1 cellular context compared by ENCODE assay signal in the genomic region with DNA sequence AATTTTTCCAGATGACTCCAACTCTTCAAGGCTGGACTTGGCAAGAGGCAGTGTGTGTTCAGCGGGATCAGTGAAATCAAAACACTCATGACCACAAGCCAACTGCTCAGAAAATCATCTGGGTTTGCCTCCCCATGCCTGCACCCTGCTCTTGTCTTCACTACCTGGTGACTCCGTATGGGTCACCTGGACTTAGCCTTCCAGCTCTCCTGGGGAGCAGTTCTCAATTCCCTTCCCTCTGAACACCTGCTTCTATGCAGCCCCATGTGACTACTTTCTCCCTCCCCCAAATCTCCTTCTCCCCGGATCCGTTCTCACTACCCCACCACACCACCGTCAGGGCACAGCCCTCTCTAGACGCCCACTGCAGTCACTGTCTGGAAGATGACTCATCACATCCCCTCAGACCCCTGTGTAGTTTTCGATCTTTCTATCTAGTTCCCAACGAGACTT.
TF ChIP-seq lines count a peak whose summit lies in the region.

No MANE protein-coding gene starts in this region.

TF ChIP-seq in GM12878, 131 proteins besides CTCF, POLR2A, EP300 and RAD21 (continued from another document):
- TF ChIP-seq, protein P1, sequence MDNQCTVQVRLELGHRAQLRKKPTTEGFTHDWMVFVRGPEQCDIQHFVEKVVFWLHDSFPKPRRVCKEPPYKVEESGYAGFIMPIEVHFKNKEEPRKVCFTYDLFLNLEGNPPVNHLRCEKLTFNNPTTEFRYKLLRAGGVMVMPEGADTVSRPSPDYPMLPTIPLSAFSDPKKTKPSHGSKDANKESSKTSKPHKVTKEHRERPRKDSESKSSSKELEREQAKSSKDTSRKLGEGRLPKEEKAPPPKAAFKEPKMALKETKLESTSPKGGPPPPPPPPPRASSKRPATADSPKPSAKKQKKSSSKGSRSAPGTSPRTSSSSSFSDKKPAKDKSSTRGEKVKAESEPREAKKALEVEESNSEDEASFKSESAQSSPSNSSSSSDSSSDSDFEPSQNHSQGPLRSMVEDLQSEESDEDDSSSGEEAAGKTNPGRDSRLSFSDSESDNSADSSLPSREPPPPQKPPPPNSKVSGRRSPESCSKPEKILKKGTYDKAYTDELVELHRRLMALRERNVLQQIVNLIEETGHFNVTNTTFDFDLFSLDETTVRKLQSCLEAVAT (IDR thresholded peaks at IDR 0.05): peak; percentile 55; the same call in 1 of the 2 replicates
- TF ChIP-seq, protein P2, sequence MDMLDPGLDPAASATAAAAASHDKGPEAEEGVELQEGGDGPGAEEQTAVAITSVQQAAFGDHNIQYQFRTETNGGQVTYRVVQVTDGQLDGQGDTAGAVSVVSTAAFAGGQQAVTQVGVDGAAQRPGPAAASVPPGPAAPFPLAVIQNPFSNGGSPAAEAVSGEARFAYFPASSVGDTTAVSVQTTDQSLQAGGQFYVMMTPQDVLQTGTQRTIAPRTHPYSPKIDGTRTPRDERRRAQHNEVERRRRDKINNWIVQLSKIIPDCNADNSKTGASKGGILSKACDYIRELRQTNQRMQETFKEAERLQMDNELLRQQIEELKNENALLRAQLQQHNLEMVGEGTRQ (IDR thresholded peaks at IDR 0.05; ENCODE audit: borderline replicate concordance, low read depth, low read length): no peak; the same call in 1 of the 2 replicates
- TF ChIP-seq MTA3 (IDR thresholded peaks at IDR 0.05; ENCODE audit: borderline replicate concordance, low read length): 0 out of 2 replicates have a peak, but pooled peaks have one; percentile 40
- TF ChIP-seq NBN (IDR thresholded peaks at IDR 0.05): peak; percentile 65; the same call in 1 of the 2 replicates
- TF ChIP-seq KAT2A (conservative IDR thresholded peaks at IDR 0.05; ENCODE audit: control insufficient read depth, low read depth, low read length): no peak
- 0 out of 2 replicates have a peak, but pooled peaks have one; percentile 43 for TF ChIP-seq IKZF1 (conservative IDR thresholded peaks at IDR 0.05)
- TF ChIP-seq HDGF (IDR thresholded peaks at IDR 0.05): peak; percentile 69
- TF ChIP-seq PAX5 (IDR thresholded peaks at IDR 0.05; ENCODE audit: borderline replicate concordance, low read depth, low read length): peak; percentile 43; the same call in 1 of the 2 replicates
- TF ChIP-seq STAT1 (conservative IDR thresholded peaks at IDR 0.05): no peak
- TF ChIP-seq BHLHE40 (IDR thresholded peaks at IDR 0.05; ENCODE audit: borderline replicate concordance in 1 of 2, low read depth in 2 of 2, low read length in 1 of 2): 0 out of 4 replicates have a peak, but pooled peaks of 1 of the 2 experiments have one; percentile 8
- TF ChIP-seq ZNF207 (IDR thresholded peaks at IDR 0.05; ENCODE audit: borderline replicate concordance): no peak
- peak in 1 of 2 experiments; percentile 55; a peak in 1 of 3 replicates for TF ChIP-seq EGR1 (IDR thresholded peaks at IDR 0.05; ENCODE audit: borderline replicate concordance in 1 of 2, low read depth in 2 of 2, low read length in 2 of 2)
- peak in 1 of 2 experiments; percentile 45; a peak in 1 of 4 replicates for TF ChIP-seq ETV6 (conservative IDR thresholded peaks at IDR 0.05 in 1 of 2, IDR thresholded peaks at IDR 0.05 in 1 of 2; ENCODE audit: borderline replicate concordance in 1 of 2, low read depth in 1 of 2)
- TF ChIP-seq SRF (IDR thresholded peaks at IDR 0.05; ENCODE audit: low read depth in 2 of 2, low read length in 2 of 2): no peak
- TF ChIP-seq, protein P3, sequence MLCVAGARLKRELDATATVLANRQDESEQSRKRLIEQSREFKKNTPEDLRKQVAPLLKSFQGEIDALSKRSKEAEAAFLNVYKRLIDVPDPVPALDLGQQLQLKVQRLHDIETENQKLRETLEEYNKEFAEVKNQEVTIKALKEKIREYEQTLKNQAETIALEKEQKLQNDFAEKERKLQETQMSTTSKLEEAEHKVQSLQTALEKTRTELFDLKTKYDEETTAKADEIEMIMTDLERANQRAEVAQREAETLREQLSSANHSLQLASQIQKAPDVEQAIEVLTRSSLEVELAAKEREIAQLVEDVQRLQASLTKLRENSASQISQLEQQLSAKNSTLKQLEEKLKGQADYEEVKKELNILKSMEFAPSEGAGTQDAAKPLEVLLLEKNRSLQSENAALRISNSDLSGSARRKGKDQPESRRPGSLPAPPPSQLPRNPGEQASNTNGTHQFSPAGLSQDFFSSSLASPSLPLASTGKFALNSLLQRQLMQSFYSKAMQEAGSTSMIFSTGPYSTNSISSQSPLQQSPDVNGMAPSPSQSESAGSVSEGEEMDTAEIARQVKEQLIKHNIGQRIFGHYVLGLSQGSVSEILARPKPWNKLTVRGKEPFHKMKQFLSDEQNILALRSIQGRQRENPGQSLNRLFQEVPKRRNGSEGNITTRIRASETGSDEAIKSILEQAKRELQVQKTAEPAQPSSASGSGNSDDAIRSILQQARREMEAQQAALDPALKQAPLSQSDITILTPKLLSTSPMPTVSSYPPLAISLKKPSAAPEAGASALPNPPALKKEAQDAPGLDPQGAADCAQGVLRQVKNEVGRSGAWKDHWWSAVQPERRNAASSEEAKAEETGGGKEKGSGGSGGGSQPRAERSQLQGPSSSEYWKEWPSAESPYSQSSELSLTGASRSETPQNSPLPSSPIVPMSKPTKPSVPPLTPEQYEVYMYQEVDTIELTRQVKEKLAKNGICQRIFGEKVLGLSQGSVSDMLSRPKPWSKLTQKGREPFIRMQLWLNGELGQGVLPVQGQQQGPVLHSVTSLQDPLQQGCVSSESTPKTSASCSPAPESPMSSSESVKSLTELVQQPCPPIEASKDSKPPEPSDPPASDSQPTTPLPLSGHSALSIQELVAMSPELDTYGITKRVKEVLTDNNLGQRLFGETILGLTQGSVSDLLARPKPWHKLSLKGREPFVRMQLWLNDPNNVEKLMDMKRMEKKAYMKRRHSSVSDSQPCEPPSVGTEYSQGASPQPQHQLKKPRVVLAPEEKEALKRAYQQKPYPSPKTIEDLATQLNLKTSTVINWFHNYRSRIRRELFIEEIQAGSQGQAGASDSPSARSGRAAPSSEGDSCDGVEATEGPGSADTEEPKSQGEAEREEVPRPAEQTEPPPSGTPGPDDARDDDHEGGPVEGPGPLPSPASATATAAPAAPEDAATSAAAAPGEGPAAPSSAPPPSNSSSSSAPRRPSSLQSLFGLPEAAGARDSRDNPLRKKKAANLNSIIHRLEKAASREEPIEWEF (IDR thresholded peaks at IDR 0.05; ENCODE audit: insufficient replicate concordance, low read depth, low read length): no peak
- TF ChIP-seq, protein P4, sequence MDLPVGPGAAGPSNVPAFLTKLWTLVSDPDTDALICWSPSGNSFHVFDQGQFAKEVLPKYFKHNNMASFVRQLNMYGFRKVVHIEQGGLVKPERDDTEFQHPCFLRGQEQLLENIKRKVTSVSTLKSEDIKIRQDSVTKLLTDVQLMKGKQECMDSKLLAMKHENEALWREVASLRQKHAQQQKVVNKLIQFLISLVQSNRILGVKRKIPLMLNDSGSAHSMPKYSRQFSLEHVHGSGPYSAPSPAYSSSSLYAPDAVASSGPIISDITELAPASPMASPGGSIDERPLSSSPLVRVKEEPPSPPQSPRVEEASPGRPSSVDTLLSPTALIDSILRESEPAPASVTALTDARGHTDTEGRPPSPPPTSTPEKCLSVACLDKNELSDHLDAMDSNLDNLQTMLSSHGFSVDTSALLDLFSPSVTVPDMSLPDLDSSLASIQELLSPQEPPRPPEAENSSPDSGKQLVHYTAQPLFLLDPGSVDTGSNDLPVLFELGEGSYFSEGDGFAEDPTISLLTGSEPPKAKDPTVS (IDR thresholded peaks at IDR 0.05; ENCODE audit: low read depth, low read length): no peak
- TF ChIP-seq YY1 (IDR thresholded peaks at IDR 0.05; ENCODE audit: low read depth, low read length): no peak
- TF ChIP-seq STAT3 (IDR thresholded peaks at IDR 0.05; ENCODE audit: low read depth, low read length): no peak
- peak; percentile 31 to 76; a peak in 3 of 4 replicates for TF ChIP-seq IKZF2 (IDR thresholded peaks at IDR 0.05)
- TF ChIP-seq CBX3 (IDR thresholded peaks at IDR 0.05; ENCODE audit: borderline replicate concordance, low read depth): no peak
- 0 out of 2 replicates have a peak, but pooled peaks have one; percentile 14 for TF ChIP-seq CREB1 (IDR thresholded peaks at IDR 0.05; ENCODE audit: low read depth)
- TF ChIP-seq, protein P5, sequence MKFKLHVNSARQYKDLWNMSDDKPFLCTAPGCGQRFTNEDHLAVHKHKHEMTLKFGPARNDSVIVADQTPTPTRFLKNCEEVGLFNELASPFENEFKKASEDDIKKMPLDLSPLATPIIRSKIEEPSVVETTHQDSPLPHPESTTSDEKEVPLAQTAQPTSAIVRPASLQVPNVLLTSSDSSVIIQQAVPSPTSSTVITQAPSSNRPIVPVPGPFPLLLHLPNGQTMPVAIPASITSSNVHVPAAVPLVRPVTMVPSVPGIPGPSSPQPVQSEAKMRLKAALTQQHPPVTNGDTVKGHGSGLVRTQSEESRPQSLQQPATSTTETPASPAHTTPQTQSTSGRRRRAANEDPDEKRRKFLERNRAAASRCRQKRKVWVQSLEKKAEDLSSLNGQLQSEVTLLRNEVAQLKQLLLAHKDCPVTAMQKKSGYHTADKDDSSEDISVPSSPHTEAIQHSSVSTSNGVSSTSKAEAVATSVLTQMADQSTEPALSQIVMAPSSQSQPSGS (IDR thresholded peaks at IDR 0.05; ENCODE audit: low read length): no peak
- TF ChIP-seq NR2F1 (conservative IDR thresholded peaks at IDR 0.05): no peak
- TF ChIP-seq CHD4 (IDR thresholded peaks at IDR 0.05): no peak
- TF ChIP-seq RAD51 (IDR thresholded peaks at IDR 0.05): peak; percentile 78
